ENCODE assay signal across 8 cellular contexts in the genomic region with DNA sequence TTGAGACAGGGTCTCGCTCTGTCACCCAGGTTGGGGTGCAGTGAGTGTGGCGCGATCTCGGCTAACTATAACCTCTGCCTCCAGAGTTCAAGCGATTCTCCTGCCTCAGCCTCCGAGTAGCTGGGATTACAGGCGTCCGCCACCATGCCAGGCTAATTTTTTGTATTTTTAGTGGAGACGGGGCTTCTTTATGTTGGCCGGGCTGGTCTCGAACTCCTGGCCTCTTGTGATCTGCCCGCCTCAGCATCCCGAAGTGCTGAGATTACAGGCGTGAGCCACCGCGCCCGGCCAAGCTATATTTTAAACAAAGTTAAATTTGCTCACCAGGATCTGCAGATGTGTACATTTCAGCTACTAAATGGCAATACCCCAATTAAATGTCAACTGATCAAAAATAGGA. TPM values are rescaled to one million over a fixed set of nuclear protein-coding genes. Genes with fewer than 3 reads are reported as not detected.
A peak's percentile ranks its signal among the peaks of the same experiment; 100 is the strongest.
DNase-seq lines count a peak whose midpoint lies in the region; ATAC-seq, FAIRE-seq and TF ChIP-seq lines count a peak whose summit lies in the region.

No MANE protein-coding gene starts in this region.

- H3K27ac ChIP-seq in HepG2 (ENCODE audit: extremely low read length, insufficient read depth, low read length) (peak overlapping the region; percentile 98), suprapubic skin (no peak overlapping the region)

- TF ChIP-seq POLR2A in HepG2 (IDR thresholded peaks at IDR 0.05; ENCODE audit: insufficient read depth in 1 of 2, low read depth in 2 of 2, low read length in 2 of 2) (no peak), suprapubic skin (IDR thresholded peaks at IDR 0.05) (no peak)

- H3K9ac ChIP-seq in HepG2 (ENCODE audit: insufficient read depth, low read depth, low read length), result peak overlapping the region; percentile 90

- TF ChIP-seq CTCF in HepG2 (CRISPR knock-in tag; IDR thresholded peaks at IDR 0.05) (no peak), suprapubic skin (IDR thresholded peaks at IDR 0.05) (no peak)

- WGBS in HepG2 (ENCODE audit: low lambda C conversion rate), result 91% methylated on average over 17 of the region's 17 CpGs
- WGBS in suprapubic skin, result 78% methylated on average over 17 of the region's 17 CpGs

- CTCF ChIA-PET in HepG2 (lab: Yijun Ruan, JAX; ENCODE audit: low intra/inter-chr PET ratio, low total read pairs), result no interaction called here

- in situ Hi-C loops in HepG2 (cut with HindIII; ENCODE audit: extremely low pct_ligation_motif_present, low pct_unique_long_range_greater_than_20kb), result no loop called here

- FAIRE-seq in HepG2 (lab: Jason Lieb, UNC), result no peak

- peak overlapping the region; percentile 75 for H3K4me2 ChIP-seq in HepG2 (ENCODE audit: low read depth, low read length)

- TF ChIP-seq EP300 in HepG2 (IDR thresholded peaks at IDR 0.05; ENCODE audit: low read depth in 2 of 2, low read length in 2 of 2) (no peak), HepG2 (CRISPR knock-in tag; IDR thresholded peaks at IDR 0.05; ENCODE audit: borderline replicate concordance) (no peak), suprapubic skin (IDR thresholded peaks at IDR 0.05) (no peak)

- H3K27me3 ChIP-seq in HepG2 (ENCODE audit: control insufficient read depth in 1 of 2, insufficient read depth in 2 of 2, low read length in 2 of 2) (no peaks in the 10 kb centered on the region; a peak in 1 of 5 replicates), suprapubic skin (no peaks in the 10 kb centered on the region)

- H3K36me3 ChIP-seq in HepG2 (replicated peaks in 1 of 2; ENCODE audit: control insufficient read depth in 1 of 2, insufficient read depth in 2 of 2, low read length in 2 of 2), result peaks cover 0 to 5% of the 10 kb centered on the region in 2 experiments; a peak in 1 of 5 replicates
- peaks cover 4% of the 10 kb centered on the region for H3K36me3 ChIP-seq in suprapubic skin

- no peak for DNase-seq in T-helper 1 cell
- no peak for DNase-seq in activated naive CD8-positive, alpha-beta T cell treated with anti-CD3 and anti-CD28 coated beads, Interleukin-2, amount 50 U/mL, for 24 hours
- no peak for DNase-seq in HepG2 (ENCODE audit: low spot score)
- no peak for DNase-seq in suprapubic skin (ENCODE audit: low spot score in 2 of 2)
- no peak for DNase-seq in NCI-H2107 treated with DMSO at 0.1 percent for 48 hours (lab: John Stamatoyannopoulos, UW; ENCODE audit: unreplicated experiment)

- peaks cover 37% of the 10 kb centered on the region for H3K79me2 ChIP-seq in HepG2 (ENCODE audit: insufficient read depth, low read length)

- H4K20me1 ChIP-seq in HepG2 (ENCODE audit: insufficient read depth, low read length), result no peaks in the 10 kb centered on the region; the same call in 1 of the 2 replicates

- peak overlapping the region; percentile 96 for H3K4me3 Mint-ChIP-seq in T-helper 1 cell treated with Interleukin-12 subunit alpha and Interleukin-12 subunit beta and Interleukin-4 antibody, amounts not matched to agents 30 μg/mL and 1 μg/mL, for 36 hours
- peak overlapping the region; percentile 95 for H3K4me3 Mint-ChIP-seq in activated naive CD8-positive, alpha-beta T cell treated with anti-CD3 and anti-CD28 coated beads, Interleukin-2, amount 50 U/mL, for 24 hours

- POLR2A ChIA-PET in HepG2 (lab: Yijun Ruan, JAX), result interaction anchor here (2.1 to 2.2 kb wide), 2 partner anchors 41 to 90 kb away, joined by 14 to 19 read pairs; a partner anchor contains a TSS

- H3K4me1 ChIP-seq in HepG2 (ENCODE audit: insufficient read depth, low read length) (peaks cover 37% of the 10 kb centered on the region), suprapubic skin (peaks cover 32% of the 10 kb centered on the region)

- H3K4me1 Mint-ChIP-seq in T-helper 1 cell treated with Interleukin-12 subunit alpha and Interleukin-12 subunit beta and Interleukin-4 antibody, amounts not matched to agents 30 μg/mL and 1 μg/mL, for 36 hours (ENCODE audit: low read depth), result peaks cover 30% of the 10 kb centered on the region
- H3K4me1 Mint-ChIP-seq in activated naive CD8-positive, alpha-beta T cell treated with anti-CD3 and anti-CD28 coated beads, Interleukin-2, amount 50 U/mL, for 24 hours, result peaks cover 39% of the 10 kb centered on the region

- no peaks in the 10 kb centered on the region for H3K9me3 Mint-ChIP-seq in T-helper 1 cell treated with Interleukin-12 subunit alpha and Interleukin-12 subunit beta and Interleukin-4 antibody, amounts not matched to agents 30 μg/mL and 1 μg/mL, for 36 hours
- H3K9me3 Mint-ChIP-seq in activated naive CD8-positive, alpha-beta T cell treated with anti-CD3 and anti-CD28 coated beads, Interleukin-2, amount 50 U/mL, for 24 hours, result no peaks in the 10 kb centered on the region

- no TSS peak for BruUV-seq in HepG2 (replicated peaks; lab: Mats Ljungman, UMichigan)

- peaks cover 9% of the 10 kb centered on the region for H3K36me3 Mint-ChIP-seq in T-helper 1 cell treated with Interleukin-12 subunit alpha and Interleukin-12 subunit beta and Interleukin-4 antibody, amounts not matched to agents 30 μg/mL and 1 μg/mL, for 36 hours (ENCODE audit: low read depth)
- H3K36me3 Mint-ChIP-seq in activated naive CD8-positive, alpha-beta T cell treated with anti-CD3 and anti-CD28 coated beads, Interleukin-2, amount 50 U/mL, for 24 hours (ENCODE audit: low read depth), result peaks cover 4% of the 10 kb centered on the region

- H3K4me3 ChIP-seq in HepG2 (replicated peaks in 1 of 3; ENCODE audit: insufficient read depth in 1 of 3, low read depth in 2 of 3, low read length in 3 of 3), result peak overlapping the region; percentile 72 to 96 (median 88)
- peak overlapping the region; percentile 90 for H3K4me3 ChIP-seq in suprapubic skin

- H3K27me3 Mint-ChIP-seq in T-helper 1 cell treated with Interleukin-12 subunit alpha and Interleukin-12 subunit beta and Interleukin-4 antibody, amounts not matched to agents 30 μg/mL and 1 μg/mL, for 36 hours (ENCODE audit: low read depth), result no peaks in the 10 kb centered on the region
- no peaks in the 10 kb centered on the region for H3K27me3 Mint-ChIP-seq in activated naive CD8-positive, alpha-beta T cell treated with anti-CD3 and anti-CD28 coated beads, Interleukin-2, amount 50 U/mL, for 24 hours

- no peaks in the 10 kb centered on the region for H3K9me3 ChIP-seq in HepG2 (ENCODE audit: low read length)
- no peaks in the 10 kb centered on the region for H3K9me3 ChIP-seq in suprapubic skin

- no peak for TF ChIP-seq RAD21 in HepG2 (CRISPR knock-in tag; IDR thresholded peaks at IDR 0.05)

- no peak overlapping the region for H2AFZ ChIP-seq in HepG2 (ENCODE audit: low read length)

- peak overlapping the region; percentile 96 for H3K27ac Mint-ChIP-seq in T-helper 1 cell treated with Interleukin-12 subunit alpha and Interleukin-12 subunit beta and Interleukin-4 antibody, amounts not matched to agents 30 μg/mL and 1 μg/mL, for 36 hours
- peak overlapping the region; percentile 98 for H3K27ac Mint-ChIP-seq in activated naive CD8-positive, alpha-beta T cell treated with anti-CD3 and anti-CD28 coated beads, Interleukin-2, amount 50 U/mL, for 24 hours

- no peak for ATAC-seq in activated naive CD8-positive, alpha-beta T cell treated with anti-CD3 and anti-CD28 coated beads, Interleukin-2, amount 50 U/mL, for 24 hours
- ATAC-seq in HepG2 (no peak), GM19463 (IDR thresholded peaks at IDR 0.05; ENCODE audit: unreplicated experiment) (no peak), GM19023 (IDR thresholded peaks at IDR 0.05; ENCODE audit: unreplicated experiment) (no peak)

- intact Hi-C loops in HepG2 (cut with micrococcal nuclease; ENCODE audit: unreplicated experiment), result no loop called here

TF ChIP-seq in HepG2, 621 proteins besides CTCF, POLR2A, EP300 and RAD21:
- no peak for TF ChIP-seq PAX8 (CRISPR knock-in tag; IDR thresholded peaks at IDR 0.05; ENCODE audit: borderline replicate concordance)
- TF ChIP-seq CCDC6 (CRISPR knock-in tag; IDR thresholded peaks at IDR 0.05), result 0 out of 2 replicates have a peak, but pooled peaks have one; percentile 1
TF ChIP-seq in HepG2: peak in this region for 1.

RNA-seq across cellular contexts. Expression of a gene that starts 1.1 kb away (rescaled TPM):
- total RNA-seq in HepG2 (2016; rRNA removed; fragmentation: Illumina TruSeq; extraction: Trizol) (17.5 and 27.1 TPM in 2 replicates), suprapubic skin (10 to 100 TPM; 14.1 to 30.8 (median 18.4) TPM)
- total RNA-seq in HepG2 (2016; cell fraction: cytosol; rRNA removed; fragmentation: Illumina TruSeq; extraction: Trizol; ENCODE audit: low read depth), result 5.8 and 6.7 TPM in 2 replicates
- total RNA-seq in HepG2 (2016; cell fraction: insoluble cytoplasmic fraction; rRNA removed; fragmentation: Illumina TruSeq; extraction: Trizol), result 17.3 and 27.8 TPM in 2 replicates
- 15.9 and 17.8 TPM in 2 replicates for total RNA-seq in HepG2 (2016; cell fraction: membrane; rRNA removed; fragmentation: Illumina TruSeq; extraction: Trizol)
- 15.2 and 16.7 TPM in 2 replicates for total RNA-seq in HepG2 (2016; cell fraction: nucleus; rRNA removed; fragmentation: Illumina TruSeq; extraction: Trizol)
- polyA plus RNA-seq in HepG2 (2011; rRNA removed), result 4.8 and 6.0 TPM in 2 replicates
- 2.4 and 3.7 TPM in 2 replicates for polyA plus RNA-seq in HepG2 (2011; cell fraction: cytosol; rRNA removed)
- 2.1 and 2.8 TPM in 2 replicates for polyA plus RNA-seq in HepG2 (2011; cell fraction: nucleus; rRNA removed)
- 6.0 and 8.6 TPM in 2 replicates for polyA plus RNA-seq in HepG2 (2012)
- 2.4 and 2.5 TPM in 2 replicates for polyA plus RNA-seq in HepG2 (2016; cell fraction: cytosol; fragmentation: Illumina TruSeq; extraction: Trizol; ENCODE audit: low read depth)
- polyA plus RNA-seq in HepG2 (2016; cell fraction: insoluble cytoplasmic fraction; fragmentation: Illumina TruSeq; extraction: Trizol; ENCODE audit: low read depth), result 20.7 and 23.0 TPM in 2 replicates
- polyA plus RNA-seq in HepG2 (2016; cell fraction: membrane; fragmentation: Illumina TruSeq; extraction: Trizol; ENCODE audit: low read depth), result 6.5 and 6.9 TPM in 2 replicates
- 13.6 and 16.4 TPM in 2 replicates for polyA plus RNA-seq in HepG2 (2016; cell fraction: nucleus; fragmentation: Illumina TruSeq; extraction: Trizol; ENCODE audit: insufficient read depth, low read depth)
- 6.3 and 9.7 TPM in 2 replicates for polyA minus RNA-seq in HepG2 (2011; rRNA and poly(A)+ RNA removed; ENCODE audit: low replicate concordance)
- 11.0 and 13.6 TPM in 2 replicates for polyA minus RNA-seq in HepG2 (2011; cell fraction: cytosol; rRNA and poly(A)+ RNA removed)
- 19.3 and 30.7 TPM in 2 replicates for polyA minus RNA-seq in HepG2 (2011; cell fraction: nucleus; rRNA and poly(A)+ RNA removed)
